3 cellular contexts compared by ENCODE assay signal in genomic region chr17:19100811-19101419, GRCh38. TPM values are rescaled to one million over a fixed set of nuclear protein-coding genes. Genes with fewer than 3 reads are reported as not detected.
"Had no signal": no experiment of that assay in that cellular context is flagged by ENCODE, and none has a peak within 500 bp of the region (broad histone marks: within the 10 kb centered on the region; RNA-seq: fewer than 3 reads in every experiment).

No MANE protein-coding gene starts in this region.

RNA-seq across cellular contexts. Expression of gene GRAPL, which starts 26.5 kb away (rescaled TPM):
- total RNA-seq: H4, H7, HT-29 had no signal
